Comparison of ENCODE assay signal across 24 cellular contexts in genomic region chr3:172177803-172178316, GRCh38.
A peak's percentile ranks its signal among the peaks of the same experiment; 100 is the strongest.
DNase-seq lines count a peak whose midpoint lies in the region; ATAC-seq, FAIRE-seq and TF ChIP-seq lines count a peak whose summit lies in the region.
"Had no signal": no experiment of that assay in that cellular context is flagged by ENCODE, and none has a peak within 500 bp of the region (broad histone marks: within the 10 kb centered on the region; RNA-seq: fewer than 3 reads in every experiment).

No MANE protein-coding gene starts in this region.

- CTCF ChIA-PET in A549 (lab: Yijun Ruan, JAX), result interaction anchor here (2.1 to 2.2 kb wide), 2 partner anchors 9 kb away, joined by 5 to 10 read pairs; no protein-coding TSS in a partner anchor
- CTCF ChIA-PET in HEK293 (lab: Yijun Ruan, JAX), result no interaction called here

- FAIRE-seq in A549 (lab: Jason Lieb, UNC), result no peak
- FAIRE-seq: GM19239 had no signal

- no peaks in the 10 kb centered on the region for H3K9me3 ChIP-seq in A549
- no peaks in the 10 kb centered on the region for H3K9me3 ChIP-seq in HEK293 (ENCODE audit: control insufficient read depth, insufficient read depth, low read depth, low read length)
- H3K9me3 ChIP-seq: SK-N-SH had no signal

- no peak overlapping the region for H3K4me3 Mint-ChIP-seq in chondrocyte (ENCODE audit: unreplicated experiment)
- no peak overlapping the region for H3K4me3 Mint-ChIP-seq in natural killer cell
- H3K4me3 Mint-ChIP-seq: B cell, HFFc6 had no signal

- POLR2A ChIA-PET in A549 (lab: Yijun Ruan, JAX), result no interaction called here
- POLR2A ChIA-PET in HEK293 (lab: Yijun Ruan, JAX), result no interaction called here

- DNase-seq in A549 (ENCODE audit: low read depth in 1 of 2, low spot score in 1 of 2) (no peak), chondrocyte (ENCODE audit: low spot score) (no peak), natural killer cell (no peak), mucosa of gallbladder (ENCODE audit: low spot score) (no peak), SKM-1 treated with dmso at 0.1 percent for 144 hours (lab: John Stamatoyannopoulos, UW; ENCODE audit: unreplicated experiment) (no peak)
- DNase-seq: 8988T; DMS79; H7; MV-4-11; NCI-H1105 treated with DMSO at 0.1 percent for 48 hours; NCI-H2029 treated with DMSO at 0.1 percent for 48 hours; NCI-H510A treated with DMSO at 0.1 percent for 48 hours; NCI-H748 treated with DMSO at 0.1 percent for 48 hours; NK-92 treated with Interleukin-12 subunit alpha and Interleukin-12 subunit beta, amount 100 ng/mL, for 24 hours; SIG-M5; SK-N-SH had no signal

- TF ChIP-seq RAD21 in A549 (conservative IDR thresholded peaks at IDR 0.05 in 1 of 2, IDR thresholded peaks at IDR 0.05 in 1 of 2), result no peak

- TF ChIP-seq CTCF in A549 (IDR thresholded peaks at IDR 0.05) (no peak), HEK293 (tag by site-specific recombination; IDR thresholded peaks at IDR 0.05) (no peak), chondrocyte (IDR thresholded peaks at IDR 0.05) (no peak), natural killer cell (IDR thresholded peaks at IDR 0.05) (no peak)

- H3K27ac Mint-ChIP-seq in chondrocyte (ENCODE audit: unreplicated experiment), result peak overlapping the region; percentile 80
- H3K27ac Mint-ChIP-seq in natural killer cell, result peak overlapping the region; percentile 60 to 69
- H3K27ac Mint-ChIP-seq: B cell had no signal

- H3K4me3 ChIP-seq in A549, result no peak overlapping the region
- no peak overlapping the region for H3K4me3 ChIP-seq in HEK293 (ENCODE audit: low read depth, low read length)

- H3K36me3 ChIP-seq in HEK293 (ENCODE audit: control insufficient read depth in 2 of 2, insufficient read depth in 1 of 2, low read length in 2 of 2), result no peaks in the 10 kb centered on the region

- H3K36me3 Mint-ChIP-seq in chondrocyte (ENCODE audit: low read depth) (peaks cover 8% of the 10 kb centered on the region), natural killer cell (no peaks in the 10 kb centered on the region)

- H3K4me1 Mint-ChIP-seq in chondrocyte (ENCODE audit: low read depth) (peaks cover 78% of the 10 kb centered on the region), natural killer cell (peaks cover 78 to 79% of the 10 kb centered on the region in 2 donors)
- H3K4me1 Mint-ChIP-seq: B cell had no signal

- no peak overlapping the region for H3K4me2 ChIP-seq in A549
- H3K4me2 ChIP-seq: SK-N-SH had no signal

- ATAC-seq in A549 (no peak), natural killer cell (no peak), GM21619 (IDR thresholded peaks at IDR 0.05; ENCODE audit: unreplicated experiment) (no peak), GM19467 (IDR thresholded peaks at IDR 0.05; ENCODE audit: unreplicated experiment) (no peak)
- ATAC-seq: Panc1 had no signal

- TF ChIP-seq POLR2A in A549 (IDR thresholded peaks at IDR 0.05; ENCODE audit: low read length), result no peak

- H3K27ac ChIP-seq in A549, result peak overlapping the region; percentile 5 to 71; a peak in 3 of 6 replicates
- H3K27ac ChIP-seq in HEK293 (ENCODE audit: extremely low read depth, low read depth, low read length), result no peak overlapping the region
- H3K27ac ChIP-seq: KMS-11 had no signal

- no peak for TF ChIP-seq EP300 in A549 (IDR thresholded peaks at IDR 0.05)

- intact Hi-C loops in natural killer cell (cut with micrococcal nuclease), result no loop called here

- H3K4me1 ChIP-seq in A549, result peaks cover 92% of the 10 kb centered on the region
- peaks cover 4% of the 10 kb centered on the region; the same call in 1 of the 2 replicates for H3K4me1 ChIP-seq in HEK293 (ENCODE audit: control insufficient read depth, insufficient read depth, low read length)

- no peaks in the 10 kb centered on the region for H3K27me3 Mint-ChIP-seq in chondrocyte (ENCODE audit: low read depth)
- no peaks in the 10 kb centered on the region for H3K27me3 Mint-ChIP-seq in natural killer cell (ENCODE audit: low read depth in 2 of 2)
- H3K27me3 Mint-ChIP-seq: B cell had no signal

- H3K9me3 Mint-ChIP-seq in chondrocyte (ENCODE audit: low read depth) (no peaks in the 10 kb centered on the region), natural killer cell (no peaks in the 10 kb centered on the region)

- WGBS in A549 (ENCODE audit: missing lambda C conversion rate), result 92% methylated on average over 2 of the region's 2 CpGs

TF ChIP-seq in A549, 52 proteins besides CTCF, POLR2A, EP300 and RAD21 (continues in another document):
- TF ChIP-seq NR3C1 (IDR thresholded peaks at IDR 0.05) (no peak), TP53 (CRISPR knock-in tag; IDR thresholded peaks at IDR 0.05) (no peak), SMC3 (IDR thresholded peaks at IDR 0.05) (no peak), NFE2L2 (conservative IDR thresholded peaks at IDR 0.05; ENCODE audit: low read length) (no peak), NPAS2 (CRISPR knock-in tag; IDR thresholded peaks at IDR 0.05; ENCODE audit: borderline replicate concordance) (no peak), CBX8 (IDR thresholded peaks at IDR 0.05) (no peak), FOSB (CRISPR knock-in tag; IDR thresholded peaks at IDR 0.05) (no peak), MAFK (IDR thresholded peaks at IDR 0.05; ENCODE audit: partially characterized antibody) (no peak), KDM5A (IDR thresholded peaks at IDR 0.05) (no peak), GATA3 (IDR thresholded peaks at IDR 0.05; ENCODE audit: borderline replicate concordance) (no peak), HDAC2 (IDR thresholded peaks at IDR 0.05) (no peak), HEYL (CRISPR knock-in tag; IDR thresholded peaks at IDR 0.05) (no peak), RNF2 (IDR thresholded peaks at IDR 0.05; ENCODE audit: borderline replicate concordance, low read depth) (no peak)
- TF ChIP-seq, protein P1, sequence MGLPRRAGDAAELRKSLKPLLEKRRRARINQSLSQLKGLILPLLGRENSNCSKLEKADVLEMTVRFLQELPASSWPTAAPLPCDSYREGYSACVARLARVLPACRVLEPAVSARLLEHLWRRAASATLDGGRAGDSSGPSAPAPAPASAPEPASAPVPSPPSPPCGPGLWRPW (IDR thresholded peaks at IDR 0.05), result no peak
- TF ChIP-seq, protein P2, sequence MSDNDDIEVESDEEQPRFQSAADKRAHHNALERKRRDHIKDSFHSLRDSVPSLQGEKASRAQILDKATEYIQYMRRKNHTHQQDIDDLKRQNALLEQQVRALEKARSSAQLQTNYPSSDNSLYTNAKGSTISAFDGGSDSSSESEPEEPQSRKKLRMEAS (IDR thresholded peaks at IDR 0.05), result no peak

TF ChIP-seq in HEK293, 187 proteins besides CTCF, POLR2A, EP300 and RAD21:
- peak; percentile 90 for TF ChIP-seq ZNF146 (tag by site-specific recombination; IDR thresholded peaks at IDR 0.05)
- no peak for TF ChIP-seq OSR2 (tag by site-specific recombination; IDR thresholded peaks at IDR 0.05)
